ENCODE assay signal across 9 cellular contexts in the genomic region with DNA sequence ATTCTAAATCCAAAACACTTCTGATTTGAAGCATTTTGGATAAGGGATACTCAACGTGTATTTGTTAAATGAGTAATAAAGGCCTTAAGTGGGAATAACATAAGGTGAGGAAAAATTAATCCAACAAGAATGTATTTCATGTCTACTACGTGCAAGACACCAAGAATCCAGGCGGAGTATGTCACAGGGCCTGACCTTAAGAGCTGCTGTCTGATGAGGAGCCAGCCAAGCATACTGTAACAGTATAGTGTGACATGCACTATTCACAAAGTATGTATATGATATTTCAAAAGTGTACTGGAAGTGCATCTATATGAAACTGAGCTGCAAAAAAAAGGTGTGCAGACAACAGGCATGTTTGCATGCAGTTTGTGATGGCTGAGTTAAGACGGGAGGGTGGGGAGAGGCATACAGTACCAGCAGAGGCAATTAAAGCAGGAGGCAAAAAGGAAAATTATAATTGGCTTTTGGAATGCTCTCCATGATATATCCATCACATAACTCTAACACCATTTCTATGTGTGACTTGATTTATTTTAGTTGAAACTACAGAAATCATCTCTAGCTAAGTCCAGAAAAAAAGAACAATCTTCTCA. TPM values are rescaled to one million over a fixed set of nuclear protein-coding genes. Genes with fewer than 3 reads are reported as not detected.
DNase-seq lines count a peak whose midpoint lies in the region; ATAC-seq and TF ChIP-seq lines count a peak whose summit lies in the region.
"Had no signal": no experiment of that assay in that cellular context is flagged by ENCODE, and none has a peak within 500 bp of the region (broad histone marks: within the 10 kb centered on the region; RNA-seq: fewer than 3 reads in every experiment).

No MANE protein-coding gene starts in this region.

- no peak overlapping the region for H4K12ac ChIP-seq in trophoblast cell (ENCODE audit: low read depth, low read length)

- H3K27ac Mint-ChIP-seq in CD8-positive, alpha-beta T cell = peak overlapping the region; percentile 25

- no peak for ATAC-seq in CD8-positive, alpha-beta T cell
- no peak for ATAC-seq in GM21529 (IDR thresholded peaks at IDR 0.05; ENCODE audit: unreplicated experiment)
- ATAC-seq: activated T-cell treated with anti-CD3 and anti-CD28 coated beads, Interleukin-2, amount 50 U/mL, for 4 hours had no signal

- H3K27me3 Mint-ChIP-seq in CD8-positive, alpha-beta T cell (ENCODE audit: low read depth) = no peaks in the 10 kb centered on the region

- DNase-seq in CD8-positive, alpha-beta T cell = no peak
- DNase-seq in SK-N-MC (ENCODE audit: low read depth, low spot score) (no peak), fibroblast of pulmonary artery (ENCODE audit: low read depth) (peak; percentile 22), trophoblast cell (peak; percentile 43 to 50), NOMO-1 treated with dmso at 0.1 percent for 144 hours (lab: John Stamatoyannopoulos, UW; ENCODE audit: unreplicated experiment) (no peak), NCI-H2227 treated with DMSO at 0.1 percent for 48 hours (lab: John Stamatoyannopoulos, UW) (no peak), NCI-H1105 (lab: John Stamatoyannopoulos, UW) (no peak)
- DNase-seq: activated T-cell treated with anti-CD3 and anti-CD28 coated beads, Interleukin-2, amount 50 U/mL, for 4 hours had no signal

- no peaks in the 10 kb centered on the region for H3K9me3 Mint-ChIP-seq in CD8-positive, alpha-beta T cell
- H3K9me3 Mint-ChIP-seq: activated T-cell treated with anti-CD3 and anti-CD28 coated beads, Interleukin-2, amount 50 U/mL, for 4 hours had no signal

- H4K91ac ChIP-seq in trophoblast cell (ENCODE audit: low read depth, low read length) = no peak overlapping the region

- peaks cover 25% of the 10 kb centered on the region for H3K4me1 ChIP-seq in CD8-positive, alpha-beta T cell (ENCODE audit: insufficient read depth, low read length)
- H3K4me1 ChIP-seq in trophoblast cell (ENCODE audit: control insufficient read depth in 1 of 2, insufficient read depth in 2 of 2, low read length in 2 of 2) = peaks cover 0 to 2% of the 10 kb centered on the region in 2 experiments

- H3K36me3 Mint-ChIP-seq in CD8-positive, alpha-beta T cell = peaks cover 75% of the 10 kb centered on the region

- H3K27ac ChIP-seq in CD8-positive, alpha-beta T cell (ENCODE audit: low read depth, low read length) = no peak overlapping the region
- H3K27ac ChIP-seq in SK-N-MC = peak overlapping the region; percentile 90
- H3K27ac ChIP-seq in trophoblast cell (ENCODE audit: low read depth, low read length) = no peak overlapping the region

- H3K9me3 ChIP-seq in CD8-positive, alpha-beta T cell (ENCODE audit: low read length) = no peaks in the 10 kb centered on the region
- H3K9me3 ChIP-seq in SK-N-MC (ENCODE audit: low read depth, low read length) = no peaks in the 10 kb centered on the region
- no peaks in the 10 kb centered on the region for H3K9me3 ChIP-seq in trophoblast cell (ENCODE audit: insufficient read depth, low read depth, low read length)

- no peaks in the 10 kb centered on the region for H3K79me2 ChIP-seq in trophoblast cell (ENCODE audit: control insufficient read depth, insufficient read depth, low read length, poor library complexity)

- no peaks in the 10 kb centered on the region for H3K27me3 ChIP-seq in CD8-positive, alpha-beta T cell (ENCODE audit: insufficient read depth, low read length)
- no peaks in the 10 kb centered on the region for H3K27me3 ChIP-seq in trophoblast cell (ENCODE audit: insufficient read depth, low read length)

- H2BK5ac ChIP-seq in trophoblast cell (ENCODE audit: low read depth, low read length, poor library complexity) = no peak overlapping the region

- no peak overlapping the region for H3K14ac ChIP-seq in trophoblast cell (ENCODE audit: low read length)

- no peak overlapping the region for H2BK12ac ChIP-seq in trophoblast cell (ENCODE audit: low read length)

- no peak for TF ChIP-seq CTCF in CD8-positive, alpha-beta T cell (IDR thresholded peaks at IDR 0.05)
- no peak for TF ChIP-seq CTCF in fibroblast of pulmonary artery (IDR thresholded peaks at IDR 0.05; ENCODE audit: low read length, missing control alignments)

- H4K8ac ChIP-seq in trophoblast cell (ENCODE audit: low read depth, low read length) = no peak overlapping the region

- H3K36me3 ChIP-seq in CD8-positive, alpha-beta T cell (ENCODE audit: insufficient read depth, low read length) = peaks cover 24% of the 10 kb centered on the region
- H3K36me3 ChIP-seq in SK-N-MC (ENCODE audit: insufficient read depth, low read length) = peaks cover 45% of the 10 kb centered on the region
- H3K36me3 ChIP-seq in trophoblast cell (ENCODE audit: control insufficient read depth in 1 of 2, insufficient read depth in 2 of 2, low read length in 2 of 2) = peaks cover 8 to 14% of the 10 kb centered on the region in 2 experiments

- H3K4me1 Mint-ChIP-seq in CD8-positive, alpha-beta T cell (ENCODE audit: low read depth) = peaks cover 69% of the 10 kb centered on the region

- no peak overlapping the region for H3K9ac ChIP-seq in SK-N-MC (ENCODE audit: insufficient read length)
- H3K9ac ChIP-seq in trophoblast cell (ENCODE audit: low read length) = no peak overlapping the region

- no CpG with 5 or more reads among the region's 4 CpGs for WGBS in trophoblast cell (ENCODE audit: extremely low coverage, insufficient coverage, insufficient read length)

- no peak overlapping the region for H3K4ac ChIP-seq in trophoblast cell (ENCODE audit: low read depth, low read length)

- H2AFZ ChIP-seq in trophoblast cell (ENCODE audit: insufficient read depth, low read length, poor library complexity) = no peak overlapping the region

- no peak overlapping the region for H3K4me3 ChIP-seq in CD8-positive, alpha-beta T cell (ENCODE audit: low read depth, low read length)
- peak overlapping the region; percentile 56 for H3K4me3 ChIP-seq in SK-N-MC
- no peak overlapping the region for H3K4me3 ChIP-seq in fibroblast of pulmonary artery (replicated peaks; ENCODE audit: low read depth, low read length)
- H3K4me3 ChIP-seq in trophoblast cell (ENCODE audit: low read depth, low read length) = no peak overlapping the region

- no peak overlapping the region for H2BK120ac ChIP-seq in trophoblast cell (ENCODE audit: insufficient read depth, low read length, poor library complexity)

- CTCF ChIA-PET in CD8-positive, alpha-beta T cell (lab: Charles Lee) = interaction anchor here (0.8 kb wide), 1 partner anchor 142 kb away, joined by 4 read pairs; no protein-coding TSS in a partner anchor

- intact Hi-C loops in CD8-positive, alpha-beta T cell (cut with DNase I, micrococcal nuclease) = no loop called here

- H2AK5ac ChIP-seq in trophoblast cell (ENCODE audit: low read length) = no peak overlapping the region

- no peak overlapping the region for H3K23ac ChIP-seq in trophoblast cell (ENCODE audit: low read length)

- no peak overlapping the region for H3K4me3 Mint-ChIP-seq in CD8-positive, alpha-beta T cell
- H3K4me3 Mint-ChIP-seq: activated T-cell treated with anti-CD3 and anti-CD28 coated beads, Interleukin-2, amount 50 U/mL, for 4 hours had no signal

- POLR2A ChIA-PET in CD8-positive, alpha-beta T cell (lab: Charles Lee) = interaction anchor here (0.6 kb wide), 1 partner anchor 49 kb away, joined by 3 read pairs; no protein-coding TSS in a partner anchor

- no peak overlapping the region for H3K18ac ChIP-seq in trophoblast cell (ENCODE audit: low read length)

- no peak overlapping the region for H3K4me2 ChIP-seq in trophoblast cell (ENCODE audit: low read length)

- H3K79me1 ChIP-seq in trophoblast cell (ENCODE audit: low read length) = no peaks in the 10 kb centered on the region

RNA-seq across cellular contexts. Expression of a gene that starts 18.2 kb away (rescaled TPM):
- total RNA-seq in CD8-positive, alpha-beta T cell = 10 to 100 TPM; 30.4 to 33.4 TPM
- polyA plus RNA-seq in trophoblast cell (2013) = 66.1 and 67.8 TPM in 2 replicates

RNA-seq across cellular contexts. Expression of a gene that starts 27.4 kb away (rescaled TPM):
- under 1 TPM; 0.25 to 0.33 TPM for total RNA-seq in CD8-positive, alpha-beta T cell
- polyA plus RNA-seq in trophoblast cell (2013) = 0.21 and 0.35 TPM in 2 replicates

Comparison
In these comparisons a context has a peak if more than half of its experiments do, and no peak if none do; other contexts are left out.
1. DNase-seq: peak in fibroblast of pulmonary artery (single experiment) and trophoblast cell (2 of 2); none in CD8-positive, alpha-beta T cell (0 of 7), SK-N-MC (single experiment), NOMO-1 treated with dmso at 0.1 percent for 144 hours (single experiment), NCI-H2227 treated with DMSO at 0.1 percent for 48 hours (single experiment) and NCI-H1105 (single experiment).